Comparison of ENCODE assay signal across 8 cellular contexts in genomic region chr19:17346109-17346671, GRCh38. TPM values are rescaled to one million over a fixed set of nuclear protein-coding genes. Genes with fewer than 3 reads are reported as not detected.
DNase-seq lines count a peak whose midpoint lies in the region; ATAC-seq and TF ChIP-seq lines count a peak whose summit lies in the region.

No MANE protein-coding gene starts in this region.

- no peak overlapping the region for H4K8ac ChIP-seq in IMR-90 (ENCODE audit: low read depth in 2 of 2, low read length in 2 of 2)

- H3K56ac ChIP-seq in IMR-90 (ENCODE audit: extremely low read depth, insufficient read depth, low read length) = no peak overlapping the region

- H3K27ac ChIP-seq in IMR-90 (ENCODE audit: insufficient read depth, low read length) (no peak overlapping the region), aorta (ENCODE audit: low read depth in 1 of 2, low read length in 2 of 2) (no peak overlapping the region)

- no peak overlapping the region for H2BK5ac ChIP-seq in IMR-90 (ENCODE audit: low read depth, low read length, poor library complexity, severe bottlenecking)

- H3K9me1 ChIP-seq in IMR-90 (ENCODE audit: insufficient read depth, low read length) = no peaks in the 10 kb centered on the region

- H3K9ac ChIP-seq in IMR-90 (ENCODE audit: low read depth, low read length) = no peak overlapping the region

- no peak overlapping the region for H2BK120ac ChIP-seq in IMR-90 (ENCODE audit: low read depth, low read length)

- H3K36me3 ChIP-seq in IMR-90 (ENCODE audit: control insufficient read depth, insufficient read depth, low read length) (peaks cover 5% of the 10 kb centered on the region; the same call in 1 of the 2 replicates), aorta (ENCODE audit: control insufficient read depth in 1 of 2, insufficient read depth in 2 of 2, low read length in 1 of 2) (no peaks in the 10 kb centered on the region)

- no peak overlapping the region for H4K91ac ChIP-seq in IMR-90 (ENCODE audit: insufficient read depth, low read depth, low read length)

- H2BK20ac ChIP-seq in IMR-90 (ENCODE audit: low read depth, low read length) = no peak overlapping the region

- H2BK15ac ChIP-seq in IMR-90 (ENCODE audit: low read depth, low read length) = no peak overlapping the region

- no peak overlapping the region for H2AK9ac ChIP-seq in IMR-90 (replicated peaks; ENCODE audit: low read depth, low read length, poor library complexity)

- DNase-seq in GDM1 (lab: John Stamatoyannopoulos, UW) = peak; percentile 58
- DNase-seq in IMR-90 = peak; percentile 42
- peak; percentile 63 for DNase-seq in SK-MEL-5 (ENCODE audit: low read depth, low spot score)
- peak; percentile 58 to 73 (median 68) for DNase-seq in activated naive CD4-positive, alpha-beta T cell (lab: John Stamatoyannopoulos, UW)
- DNase-seq in Right ventricle myocardium inferior (ENCODE audit: missing footprints) = peak; percentile 89
- DNase-seq in posterior vena cava (ENCODE audit: low spot score) = peak; percentile 94
- DNase-seq in aorta = peak; percentile 82 to 95

- H3K4me2 ChIP-seq in IMR-90 (ENCODE audit: low read depth, low read length) = no peak overlapping the region

- intact Hi-C loops in IMR-90 (cut with micrococcal nuclease) = loop anchor here (1.0 to 2.0 kb wide), 3 partner anchors 40 to 509 kb away; no protein-coding TSS in a partner anchor
- intact Hi-C loops in Right ventricle myocardium inferior (cut with DNase I) = loop anchor here (1.0 to 10.0 kb wide), 4 partner anchors 40 to 511 kb away; partner anchors contain the start of gene RPL18A
- intact Hi-C loops in posterior vena cava (cut with DNase I) = loop anchor here (2.0 to 10.0 kb wide), 3 partner anchors 43 to 1881 kb away; no protein-coding TSS in a partner anchor
- intact Hi-C loops in aorta (cut with DNase I) = loop anchor here in 1 of 2 donors (1.0 kb wide), 1 partner anchor 40 kb away; no protein-coding TSS in a partner anchor

- TF ChIP-seq POLR2A in IMR-90 (IDR thresholded peaks at IDR 0.05; ENCODE audit: low read depth, low read length) = no peak

- peak; percentile 80 for TF ChIP-seq RAD21 in IMR-90 (IDR thresholded peaks at IDR 0.05; ENCODE audit: low read length)

- H3K27me3 ChIP-seq in IMR-90 (ENCODE audit: control insufficient read depth, insufficient read depth, low read length) = peaks cover 2% of the 10 kb centered on the region; the same call in 1 of the 2 replicates
- no peaks in the 10 kb centered on the region for H3K27me3 ChIP-seq in aorta (ENCODE audit: control insufficient read depth in 1 of 2, insufficient read depth in 2 of 2, low read length in 1 of 2)

- no peak overlapping the region for H3K4ac ChIP-seq in IMR-90 (ENCODE audit: low read depth, low read length)

- peak; percentile 98 for ATAC-seq in IMR-90 (ENCODE audit: low read depth)
- peak; percentile 72 for ATAC-seq in Right ventricle myocardium inferior
- ATAC-seq in aorta (ENCODE audit: low FRiP score) = peak; percentile 89
- no peak for ATAC-seq in HG03432 (IDR thresholded peaks at IDR 0.05; ENCODE audit: unreplicated experiment)

- H3K4me3 ChIP-seq in IMR-90 (ENCODE audit: insufficient read depth, low read depth, low read length) (no peak overlapping the region), aorta (ENCODE audit: low read length in 2 of 2) (no peak overlapping the region)

- 48% methylated on average over 7 of the region's 24 CpGs; no CpG with 5 or more reads in 1 of the 2 experiments for WGBS in IMR-90 (ENCODE audit: extremely low coverage in 2 of 2, insufficient read length in 1 of 2), 2 experiments
- WGBS in aorta, 2 donors = 17 to 22% methylated on average over 24 of the region's 24 CpGs

- CTCF ChIA-PET in IMR-90 (lab: Yijun Ruan, JAX) = no interaction called here

- no TSS peak for BruUV-seq in IMR-90 (replicated peaks; lab: Mats Ljungman, UMichigan)

- dilution Hi-C loops in IMR-90 (cut with HindIII; ENCODE audit: low sequenced_read_pairs, unreplicated experiment) = no loop called here

- H3K14ac ChIP-seq in IMR-90 (replicated peaks; ENCODE audit: low read depth, low read length) = no peak overlapping the region

- peak overlapping the region; percentile 83 for H2AFZ ChIP-seq in IMR-90 (replicated peaks; ENCODE audit: low read length, poor library complexity)

- H3K79me1 ChIP-seq in IMR-90 (ENCODE audit: low read depth in 1 of 2, low read length in 2 of 2) = no peaks in the 10 kb centered on the region

- H3K4me1 ChIP-seq in IMR-90 (ENCODE audit: control insufficient read depth, insufficient read depth, low read length) (0 out of 2 replicates have a peak, but pooled peaks cover 2% of the 10 kb centered on the region), aorta (ENCODE audit: control insufficient read depth in 1 of 2, insufficient read depth in 2 of 2, low read length in 2 of 2) (peaks cover 3 to 4% of the 10 kb centered on the region in 2 donors)

- H3K9me3 ChIP-seq in IMR-90 (ENCODE audit: control insufficient read depth, insufficient read depth, low read length) = no peaks in the 10 kb centered on the region
- H3K9me3 ChIP-seq in aorta (ENCODE audit: control insufficient read depth, low read length) = no peaks in the 10 kb centered on the region

- H3K23ac ChIP-seq in IMR-90 (ENCODE audit: low read depth, low read length) = no peak overlapping the region

- H4K20me1 ChIP-seq in IMR-90 (ENCODE audit: insufficient read depth, low read length) = no peaks in the 10 kb centered on the region

- H2AK5ac ChIP-seq in IMR-90 (ENCODE audit: low read depth, low read length) = no peak overlapping the region

- no peak overlapping the region for H4K5ac ChIP-seq in IMR-90 (ENCODE audit: low read depth, low read length)

- POLR2A ChIA-PET in IMR-90 (lab: Charles Lee; ENCODE audit: unreplicated experiment) = no interaction called here

- TF ChIP-seq CTCF in IMR-90 (conservative IDR thresholded peaks at IDR 0.05; ENCODE audit: low read depth, low read length) = peak; percentile 90

- in situ Hi-C loops in IMR-90 (cut with MboI; ENCODE audit: low sequenced_read_pairs) (loop anchor here (5.0 kb wide), 1 partner anchor 41 kb away; no protein-coding TSS in a partner anchor), SK-MEL-5 (cut with HindIII; ENCODE audit: low pct_unique_long_range_greater_than_20kb, low sequenced_read_pairs) (no loop called here)

- H3K18ac ChIP-seq in IMR-90 (ENCODE audit: low read depth, low read length) = no peak overlapping the region

RNA-seq across cellular contexts. Expression of gene GTPBP3, which starts 8.8 kb away (rescaled TPM):
- total RNA-seq in IMR-90 (2012; rRNA removed) (4.3 and 4.7 TPM in 2 replicates), Right ventricle myocardium inferior (11.5 TPM), posterior vena cava (10 to 100 TPM; 12.7 to 15.8 TPM), aorta (10 to 100 TPM; 16.7 to 27.7 TPM)
- polyA plus RNA-seq in IMR-90 (2012; rRNA removed) (14.6 and 15.1 TPM in 2 replicates), aorta (10 to 100 TPM in 1 of 2 donors, 1 to 10 TPM in 1; 3.4 to 32.2 TPM)
- 9.8 and 11.4 TPM in 2 replicates for polyA plus RNA-seq in IMR-90 (2012; cell fraction: cytosol; rRNA removed)
- 34.3 and 114 TPM in 2 replicates for polyA plus RNA-seq in IMR-90 (2012; cell fraction: nucleus; rRNA removed; ENCODE audit: low replicate concordance)
- total RNA-seq in SK-MEL-5 (2014; rRNA removed; shearing (Covaris generic)) = 13.3 and 16.3 TPM in 2 replicates
- 26.5 and 31.2 TPM in 2 replicates for polyA plus RNA-seq in SK-MEL-5 (2015; cell fraction: cytosol; rRNA removed)
- 71.7 and 108 TPM in 2 replicates for polyA plus RNA-seq in SK-MEL-5 (2015; cell fraction: nucleus; rRNA removed)

RNA-seq across cellular contexts. Expression of gene ANO8, which starts 11.5 kb away (rescaled TPM):
- total RNA-seq in IMR-90 (2012; rRNA removed) (1.6 and 1.7 TPM in 2 replicates), Right ventricle myocardium inferior (9.6 TPM), posterior vena cava (10 to 100 TPM in 1 of 2 donors, 1 to 10 TPM in 1; 9.8 to 10.0 TPM), aorta (10 to 100 TPM; 10.9 to 17.4 TPM)
- polyA plus RNA-seq in IMR-90 (2012; rRNA removed) (5.3 and 5.6 TPM in 2 replicates), aorta (10 to 100 TPM in 1 of 2 donors, 1 to 10 TPM in 1; 1.3 to 19.4 TPM)
- polyA plus RNA-seq in IMR-90 (2012; cell fraction: cytosol; rRNA removed) = 3.1 and 4.3 TPM in 2 replicates
- polyA plus RNA-seq in IMR-90 (2012; cell fraction: nucleus; rRNA removed; ENCODE audit: low replicate concordance) = 20.5 and 33.6 TPM in 2 replicates
- 0.98 and 1.3 TPM in 2 replicates for total RNA-seq in SK-MEL-5 (2014; rRNA removed; shearing (Covaris generic))
- 5.1 and 5.2 TPM in 2 replicates for polyA plus RNA-seq in SK-MEL-5 (2015; cell fraction: cytosol; rRNA removed)
- 13.4 and 33.4 TPM in 2 replicates for polyA plus RNA-seq in SK-MEL-5 (2015; cell fraction: nucleus; rRNA removed)

RNA-seq across cellular contexts. Expression of gene PLVAP, which starts 31.0 kb away (rescaled TPM):
- total RNA-seq in IMR-90 (2012; rRNA removed) = not detected in 2 replicates
- not detected in 2 replicates for polyA plus RNA-seq in IMR-90 (2012; rRNA removed)
- polyA plus RNA-seq in IMR-90 (2012; cell fraction: cytosol; rRNA removed) = 0.02 TPM in 1 of 2 replicates, not detected in the other
- 0.10 TPM in 1 of 2 replicates, not detected in the other for polyA plus RNA-seq in IMR-90 (2012; cell fraction: nucleus; rRNA removed; ENCODE audit: low replicate concordance)
- not detected in 2 replicates for total RNA-seq in SK-MEL-5 (2014; rRNA removed; shearing (Covaris generic))
- polyA plus RNA-seq in SK-MEL-5 (2015; cell fraction: cytosol; rRNA removed) = not detected in 2 replicates
- polyA plus RNA-seq in SK-MEL-5 (2015; cell fraction: nucleus; rRNA removed) = not detected in 2 replicates
- total RNA-seq in Right ventricle myocardium inferior = 29.0 TPM
- total RNA-seq in posterior vena cava = 100 to 1,000 TPM; 151 to 181 TPM
- 100 to 1,000 TPM; 368 to 411 TPM for total RNA-seq in aorta
- polyA plus RNA-seq in aorta = 10 to 100 TPM in 1 of 2 donors, 1 to 10 TPM in 1; 4.0 to 21.8 TPM

RNA-seq across cellular contexts. Expression of gene DDA1, which starts 36.8 kb away (rescaled TPM):
- 33.7 and 35.0 TPM in 2 replicates for total RNA-seq in IMR-90 (2012; rRNA removed)
- 87.2 and 113 TPM in 2 replicates for polyA plus RNA-seq in IMR-90 (2012; rRNA removed)
- 105 and 131 TPM in 2 replicates for polyA plus RNA-seq in IMR-90 (2012; cell fraction: cytosol; rRNA removed)
- 54.5 and 126 TPM in 2 replicates for polyA plus RNA-seq in IMR-90 (2012; cell fraction: nucleus; rRNA removed; ENCODE audit: low replicate concordance)
- total RNA-seq in SK-MEL-5 (2014; rRNA removed; shearing (Covaris generic)) = 14.0 and 14.1 TPM in 2 replicates
- polyA plus RNA-seq in SK-MEL-5 (2015; cell fraction: cytosol; rRNA removed) = 19.8 and 20.5 TPM in 2 replicates
- 13.1 and 29.2 TPM in 2 replicates for polyA plus RNA-seq in SK-MEL-5 (2015; cell fraction: nucleus; rRNA removed)
- total RNA-seq in Right ventricle myocardium inferior = 28.8 TPM
- total RNA-seq in posterior vena cava = 10 to 100 TPM; 30.7 to 33.9 TPM
- 10 to 100 TPM; 21.4 to 33.2 TPM for total RNA-seq in aorta
- 10 to 100 TPM; 24.2 to 71.0 TPM for polyA plus RNA-seq in aorta

RNA-seq across cellular contexts. Expression of gene MRPL34, which starts 40.5 kb away (rescaled TPM):
- total RNA-seq in IMR-90 (2012; rRNA removed) (7.3 and 17.2 TPM in 2 replicates), Right ventricle myocardium inferior (200 TPM), posterior vena cava (10 to 100 TPM; 52.2 to 54.6 TPM), aorta (10 to 100 TPM; 41.9 to 53.9 TPM)
- polyA plus RNA-seq in IMR-90 (2012; rRNA removed) (31.7 and 37.0 TPM in 2 replicates), aorta (100 to 1,000 TPM; 134 to 177 TPM)
- polyA plus RNA-seq in IMR-90 (2012; cell fraction: cytosol; rRNA removed) = 87.8 and 125 TPM in 2 replicates
- polyA plus RNA-seq in IMR-90 (2012; cell fraction: nucleus; rRNA removed; ENCODE audit: low replicate concordance) = 22.6 and 29.1 TPM in 2 replicates
- 48.4 and 77.4 TPM in 2 replicates for total RNA-seq in SK-MEL-5 (2014; rRNA removed; shearing (Covaris generic))
- 193 and 326 TPM in 2 replicates for polyA plus RNA-seq in SK-MEL-5 (2015; cell fraction: cytosol; rRNA removed)
- 38.5 and 101 TPM in 2 replicates for polyA plus RNA-seq in SK-MEL-5 (2015; cell fraction: nucleus; rRNA removed)

Comparison
In these comparisons a context has a peak if more than half of its experiments do, and no peak if none do; other contexts are left out.
1. DNase-seq: peak in every context shown above with its lines; median percentile 94 in posterior vena cava; 89 in Right ventricle myocardium inferior; 88 in aorta; 68 in activated naive CD4-positive, alpha-beta T cell; 63 in SK-MEL-5; 58 in GDM1; 42 in IMR-90.
2. RNA of gene PLVAP, which starts 31.0 kb away (total RNA-seq): 368 to 411 TPM in aorta, 151 to 181 TPM in posterior vena cava and 29.0 TPM in Right ventricle myocardium inferior (single experiment); not detected in IMR-90 and not detected in SK-MEL-5; every median in the first group is over 10 times any median in the second.